Comparison of ENCODE assay signal across 12 cellular contexts in the genomic region with DNA sequence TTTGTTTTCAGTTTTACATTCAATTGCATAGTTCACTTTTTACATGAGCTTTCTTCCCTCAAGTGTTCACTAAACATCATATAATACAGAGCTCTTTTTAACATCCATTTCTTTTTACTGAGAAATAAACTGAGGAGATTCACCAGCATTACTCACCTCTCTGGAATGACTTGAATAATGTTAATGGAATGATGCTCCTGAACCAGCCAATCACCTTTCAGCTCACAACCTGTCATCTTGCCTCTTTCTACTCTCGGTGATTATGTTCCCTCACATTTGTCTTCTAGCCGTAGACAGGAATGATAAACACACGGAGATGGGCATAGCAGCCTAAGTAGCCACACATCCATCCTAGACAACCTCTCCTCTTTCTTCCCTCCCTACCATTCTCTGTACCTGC.
DNase-seq lines count a peak whose midpoint lies in the region; ATAC-seq and TF ChIP-seq lines count a peak whose summit lies in the region.
"Had no signal": no experiment of that assay in that cellular context is flagged by ENCODE, and none has a peak within 500 bp of the region (broad histone marks: within the 10 kb centered on the region; RNA-seq: fewer than 3 reads in every experiment).

No MANE protein-coding gene starts in this region.

- no peaks in the 10 kb centered on the region for H3K9me2 ChIP-seq in SK-N-SH

- H3K4me3 ChIP-seq in SK-N-SH (ENCODE audit: low read depth in 2 of 2, low read length in 1 of 2) (no peak overlapping the region), fibroblast of villous mesenchyme (ENCODE audit: low read depth, low read length) (no peak overlapping the region), right cardiac atrium (ENCODE audit: low read length) (no peak overlapping the region)
- H3K4me3 ChIP-seq: gastrocnemius medialis, prostate gland, tibial nerve had no signal

- ATAC-seq in right cardiac atrium: no peak
- no peak; the same call in 1 of the 2 replicates for ATAC-seq in WTC11
- ATAC-seq: gastrocnemius medialis had no signal

- H3K9me3 ChIP-seq in SK-N-SH: no peaks in the 10 kb centered on the region
- H3K9me3 ChIP-seq in right cardiac atrium (ENCODE audit: control insufficient read depth, low read length): no peaks in the 10 kb centered on the region
- H3K9me3 ChIP-seq: gastrocnemius medialis, prostate gland, tibial nerve had no signal

- no peak for TF ChIP-seq EP300 in SK-N-SH (IDR thresholded peaks at IDR 0.05; ENCODE audit: borderline replicate concordance in 1 of 2, low read depth in 1 of 2, low read length in 1 of 2)

- DNase-seq in HCEC 1CT (peak; percentile 91), SK-N-SH (no peak), fibroblast of villous mesenchyme (ENCODE audit: low read depth) (peak; percentile 47), stromal cell of bone marrow (ENCODE audit: low read depth) (peak; percentile 3), right cardiac atrium (no peak), pons (ENCODE audit: low spot score) (no peak), WTC11 (ENCODE audit: low spot score) (no peak)
- DNase-seq: gastrocnemius medialis, NCI-H69 had no signal

- peak overlapping the region in 1 of 2 experiments; percentile 24; a peak in 1 of 4 replicates for H3K27ac ChIP-seq in SK-N-SH (ENCODE audit: low read depth in 2 of 2, low read length in 1 of 2)
- no peak overlapping the region for H3K27ac ChIP-seq in right cardiac atrium (ENCODE audit: low read length)
- H3K27ac ChIP-seq: gastrocnemius medialis, prostate gland, tibial nerve had no signal

- CTCF ChIA-PET in SK-N-SH (lab: Yijun Ruan, JAX) (interaction anchor here (1.3 kb wide), 2 partner anchors 14 to 29 kb away, joined by 3 read pairs; no protein-coding TSS in a partner anchor), WTC11 (lab: Charles Lee) (interaction anchor here (0.6 kb wide), 1 partner anchor 914 kb away, joined by 5 read pairs; no protein-coding TSS in a partner anchor)

- no peak overlapping the region for H3K9ac ChIP-seq in SK-N-SH

- intact Hi-C loops in right cardiac atrium (cut with DNase I): no loop called here

- H3F3A ChIP-seq in SK-N-SH (replicated peaks; ENCODE audit: insufficient read depth): no peaks in the 10 kb centered on the region

- no peaks in the 10 kb centered on the region for H3K79me2 ChIP-seq in SK-N-SH (ENCODE audit: insufficient read depth)

- H3K4me2 ChIP-seq in SK-N-SH: 0 out of 2 replicates have a peak overlapping the region, but pooled peaks have one; percentile 31

- H4K20me1 ChIP-seq in SK-N-SH (ENCODE audit: insufficient read depth): no peaks in the 10 kb centered on the region

- H3K27me3 ChIP-seq in SK-N-SH (ENCODE audit: insufficient read depth): no peaks in the 10 kb centered on the region
- H3K27me3 ChIP-seq in right cardiac atrium (ENCODE audit: control insufficient read depth, insufficient read depth): no peaks in the 10 kb centered on the region
- H3K27me3 ChIP-seq: tibial nerve had no signal

- H3K27me3 Mint-ChIP-seq in WTC11 (ENCODE audit: low read depth): no peaks in the 10 kb centered on the region; the same call in 1 of the 2 replicates

- no peaks in the 10 kb centered on the region for H3K4me1 ChIP-seq in SK-N-SH (ENCODE audit: control insufficient read depth in 1 of 2, insufficient read depth in 2 of 2, low read depth in 1 of 2, low read length in 1 of 2)
- H3K4me1 ChIP-seq in right cardiac atrium (ENCODE audit: control insufficient read depth, insufficient read depth, low read length): no peaks in the 10 kb centered on the region
- H3K4me1 ChIP-seq: gastrocnemius medialis, prostate gland, tibial nerve had no signal

- POLR2A ChIA-PET in SK-N-SH (lab: Yijun Ruan, JAX): no interaction called here
- POLR2A ChIA-PET in WTC11 (lab: Charles Lee): no interaction called here

- H3K4me1 Mint-ChIP-seq in WTC11: peaks cover 14% of the 10 kb centered on the region

- no peak for TF ChIP-seq RAD21 in SK-N-SH (IDR thresholded peaks at IDR 0.05; ENCODE audit: low read length)

- no peaks in the 10 kb centered on the region for H3K36me3 ChIP-seq in SK-N-SH (replicated peaks in 1 of 2; ENCODE audit: control insufficient read depth in 1 of 2, insufficient read depth in 2 of 2, low read length in 1 of 2)
- H3K36me3 ChIP-seq: gastrocnemius medialis, prostate gland, tibial nerve had no signal

- no peak for TF ChIP-seq CTCF in SK-N-SH (IDR thresholded peaks at IDR 0.05)
- TF ChIP-seq CTCF in fibroblast of villous mesenchyme (IDR thresholded peaks at IDR 0.05; ENCODE audit: insufficient read depth, low read depth, low read length): no peak
- no peak for TF ChIP-seq CTCF in WTC11 (IDR thresholded peaks at IDR 0.05)

- peak overlapping the region; percentile 47; the same call in 1 of the 2 replicates for H2AFZ ChIP-seq in SK-N-SH (ENCODE audit: low read depth)

- H3K27ac Mint-ChIP-seq in WTC11: no peak overlapping the region
- H3K27ac Mint-ChIP-seq: T-helper 1 cell treated with Interleukin-12 subunit alpha and Interleukin-12 subunit beta and Interleukin-4 antibody, amounts not matched to agents 30 μg/mL and 1 μg/mL, for 36 hours had no signal

- H3K36me3 Mint-ChIP-seq in WTC11: no peaks in the 10 kb centered on the region

- WGBS in SK-N-SH (ENCODE audit: low lambda C conversion rate): 0% methylated on average over 3 of the region's 3 CpGs
- WGBS in right cardiac atrium: 42% methylated on average over 3 of the region's 3 CpGs

- peaks cover 7% of the 10 kb centered on the region for H3K9me3 Mint-ChIP-seq in WTC11
- H3K9me3 Mint-ChIP-seq: T-helper 1 cell treated with Interleukin-12 subunit alpha and Interleukin-12 subunit beta and Interleukin-4 antibody, amounts not matched to agents 30 μg/mL and 1 μg/mL, for 36 hours had no signal

- no peak overlapping the region for H3K4me3 Mint-ChIP-seq in WTC11
- H3K4me3 Mint-ChIP-seq: T-helper 1 cell treated with Interleukin-12 subunit alpha and Interleukin-12 subunit beta and Interleukin-4 antibody, amounts not matched to agents 30 μg/mL and 1 μg/mL, for 36 hours had no signal

TF ChIP-seq in SK-N-SH, 30 proteins besides CTCF, POLR2A, EP300 and RAD21 (continues in another document):
- TF ChIP-seq GATA2 (CRISPR knock-in tag; IDR thresholded peaks at IDR 0.05) (no peak), NRF1 (IDR thresholded peaks at IDR 0.05; ENCODE audit: low read depth, low read length) (no peak), POLR2AphosphoS5 (IDR thresholded peaks at IDR 0.05; ENCODE audit: low read depth, low read length) (no peak), GABPA (IDR thresholded peaks at IDR 0.05; ENCODE audit: low read depth) (no peak), TEAD4 (IDR thresholded peaks at IDR 0.05; ENCODE audit: borderline replicate concordance, insufficient read depth) (no peak; the same call in 1 of the 2 replicates)
- TF ChIP-seq, protein P1, sequence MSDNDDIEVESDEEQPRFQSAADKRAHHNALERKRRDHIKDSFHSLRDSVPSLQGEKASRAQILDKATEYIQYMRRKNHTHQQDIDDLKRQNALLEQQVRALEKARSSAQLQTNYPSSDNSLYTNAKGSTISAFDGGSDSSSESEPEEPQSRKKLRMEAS (IDR thresholded peaks at IDR 0.05; ENCODE audit: low read depth): no peak
- TF ChIP-seq, protein P2, sequence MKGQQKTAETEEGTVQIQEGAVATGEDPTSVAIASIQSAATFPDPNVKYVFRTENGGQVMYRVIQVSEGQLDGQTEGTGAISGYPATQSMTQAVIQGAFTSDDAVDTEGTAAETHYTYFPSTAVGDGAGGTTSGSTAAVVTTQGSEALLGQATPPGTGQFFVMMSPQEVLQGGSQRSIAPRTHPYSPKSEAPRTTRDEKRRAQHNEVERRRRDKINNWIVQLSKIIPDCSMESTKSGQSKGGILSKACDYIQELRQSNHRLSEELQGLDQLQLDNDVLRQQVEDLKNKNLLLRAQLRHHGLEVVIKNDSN (IDR thresholded peaks at IDR 0.05; ENCODE audit: borderline replicate concordance, low read depth): no peak
- TF ChIP-seq, protein P3, sequence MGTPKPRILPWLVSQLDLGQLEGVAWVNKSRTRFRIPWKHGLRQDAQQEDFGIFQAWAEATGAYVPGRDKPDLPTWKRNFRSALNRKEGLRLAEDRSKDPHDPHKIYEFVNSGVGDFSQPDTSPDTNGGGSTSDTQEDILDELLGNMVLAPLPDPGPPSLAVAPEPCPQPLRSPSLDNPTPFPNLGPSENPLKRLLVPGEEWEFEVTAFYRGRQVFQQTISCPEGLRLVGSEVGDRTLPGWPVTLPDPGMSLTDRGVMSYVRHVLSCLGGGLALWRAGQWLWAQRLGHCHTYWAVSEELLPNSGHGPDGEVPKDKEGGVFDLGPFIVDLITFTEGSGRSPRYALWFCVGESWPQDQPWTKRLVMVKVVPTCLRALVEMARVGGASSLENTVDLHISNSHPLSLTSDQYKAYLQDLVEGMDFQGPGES (IDR thresholded peaks at IDR 0.05; ENCODE audit: low read depth, low read length): no peak

TF ChIP-seq in WTC11, 78 proteins besides CTCF, POLR2A, EP300 and RAD21:
- TF ChIP-seq HMGA2 (CRISPR knock-in tag; IDR thresholded peaks at IDR 0.05): no peak

Comparison
In these comparisons a context has a peak if more than half of its experiments do, and no peak if none do; other contexts are left out.
1. DNase-seq: peak in HCEC 1CT (single experiment), fibroblast of villous mesenchyme (single experiment) and stromal cell of bone marrow (single experiment); none in SK-N-SH (single experiment), right cardiac atrium (0 of 3), pons (single experiment) and WTC11 (single experiment).